1 cellular context compared by ENCODE assay signal in the genomic region with DNA sequence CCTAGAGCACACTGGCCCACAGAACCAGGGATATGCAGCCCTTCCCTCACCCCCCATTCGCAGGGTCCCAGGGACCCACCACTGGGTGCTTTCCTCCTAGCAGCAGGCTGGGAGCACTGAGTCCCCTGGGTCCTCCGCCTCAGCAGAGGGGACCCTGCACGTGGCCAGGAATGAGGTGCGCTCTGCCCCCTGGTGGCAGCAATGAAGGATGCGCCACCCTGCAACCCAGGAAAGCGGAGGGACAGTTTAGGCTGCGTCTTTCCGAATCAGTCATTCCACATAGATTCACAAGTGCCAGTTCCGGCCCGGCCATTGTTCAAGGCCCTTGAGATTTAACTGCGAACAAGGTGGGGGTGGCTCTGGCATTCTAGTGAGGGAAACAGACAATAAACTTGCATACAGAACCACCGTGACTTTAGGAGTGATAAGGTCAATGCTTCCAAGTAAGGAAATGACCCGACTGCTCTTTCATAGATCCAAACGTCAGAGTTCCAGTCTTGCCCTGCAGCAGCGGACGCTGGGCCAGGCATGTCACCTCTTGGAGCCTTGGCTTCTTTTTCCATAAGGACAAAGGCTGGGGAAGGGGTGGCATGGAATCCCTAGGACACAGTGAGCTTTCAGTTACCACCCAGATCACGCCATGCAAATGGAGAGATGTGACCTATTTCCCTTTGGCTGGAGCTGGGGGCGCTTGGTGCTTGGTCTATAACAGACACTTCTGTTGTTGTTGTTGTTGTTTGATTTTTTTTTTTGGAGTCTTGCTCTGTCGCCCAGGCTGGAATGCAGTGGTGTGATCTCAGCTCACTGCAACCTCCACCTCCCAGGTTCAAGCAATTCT.
TF ChIP-seq lines count a peak whose summit lies in the region.

No MANE protein-coding gene starts in this region.

TF ChIP-seq in GM12878, 131 proteins besides CTCF, POLR2A, EP300 and RAD21 (continues in another document):
- TF ChIP-seq, protein P1, sequence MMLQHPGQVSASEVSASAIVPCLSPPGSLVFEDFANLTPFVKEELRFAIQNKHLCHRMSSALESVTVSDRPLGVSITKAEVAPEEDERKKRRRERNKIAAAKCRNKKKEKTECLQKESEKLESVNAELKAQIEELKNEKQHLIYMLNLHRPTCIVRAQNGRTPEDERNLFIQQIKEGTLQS (IDR thresholded peaks at IDR 0.05; ENCODE audit: borderline replicate concordance, extremely low read depth, low read depth, low read length) = peak; percentile 44; the same call in 1 of the 2 replicates
- TF ChIP-seq CHD4 (IDR thresholded peaks at IDR 0.05) (no peak), NRF1 (conservative IDR thresholded peaks at IDR 0.05; ENCODE audit: low read depth, low read length) (no peak), POU2F2 (IDR thresholded peaks at IDR 0.05; ENCODE audit: borderline replicate concordance, low read depth, low read length) (no peak), TCF3 (IDR thresholded peaks at IDR 0.05; ENCODE audit: borderline replicate concordance, insufficient read depth, low read depth, low read length) (no peak), NFXL1 (IDR thresholded peaks at IDR 0.05; ENCODE audit: borderline replicate concordance) (no peak), SREBF1 (IDR thresholded peaks at IDR 0.05; ENCODE audit: low read length) (no peak), ETV6 (conservative IDR thresholded peaks at IDR 0.05 in 1 of 2, IDR thresholded peaks at IDR 0.05 in 1 of 2; ENCODE audit: borderline replicate concordance in 1 of 2, low read depth in 1 of 2) (no peak), RUNX3 (IDR thresholded peaks at IDR 0.05; ENCODE audit: low read length) (no peak), ZSCAN29 (IDR thresholded peaks at IDR 0.05) (no peak), TCF12 (IDR thresholded peaks at IDR 0.05; ENCODE audit: low read depth, low read length) (0 out of 2 replicates have a peak, but pooled peaks have one; percentile 3), ZNF274 (IDR thresholded peaks at IDR 0.05; ENCODE audit: insufficient read depth, insufficient read length) (no peak), IKZF1 (conservative IDR thresholded peaks at IDR 0.05) (peak; percentile 58; the same call in 1 of the 2 replicates), IKZF2 (IDR thresholded peaks at IDR 0.05) (peak in 1 of 2 experiments; percentile 44; a peak in 2 of 4 replicates), SMC3 (IDR thresholded peaks at IDR 0.05; ENCODE audit: borderline replicate concordance, low read length) (peak; percentile 98), SRF (IDR thresholded peaks at IDR 0.05; ENCODE audit: low read depth in 2 of 2, low read length in 2 of 2) (no peak), YY1 (IDR thresholded peaks at IDR 0.05; ENCODE audit: low read depth, low read length) (peak; percentile 82), POLR2AphosphoS5 (IDR thresholded peaks at IDR 0.05; ENCODE audit: low read length) (no peak), LARP7 (IDR thresholded peaks at IDR 0.05) (peak; percentile 79), MXI1 (IDR thresholded peaks at IDR 0.05; ENCODE audit: low read depth, low read length) (peak; percentile 78), ZNF217 (IDR thresholded peaks at IDR 0.05) (no peak), STAT1 (conservative IDR thresholded peaks at IDR 0.05) (no peak), TBL1XR1 (IDR thresholded peaks at IDR 0.05; ENCODE audit: low read depth, low read length) (no peak), CREB1 (IDR thresholded peaks at IDR 0.05; ENCODE audit: low read depth) (no peak), BHLHE40 (IDR thresholded peaks at IDR 0.05; ENCODE audit: borderline replicate concordance in 1 of 2, low read depth in 2 of 2, low read length in 1 of 2) (peak; percentile 88 to 93), SIX5 (IDR thresholded peaks at IDR 0.05; ENCODE audit: low read depth, low read length, severe bottlenecking) (no peak), KLF5 (IDR thresholded peaks at IDR 0.05; ENCODE audit: partially characterized antibody) (no peak), BCL11A (IDR thresholded peaks at IDR 0.05; ENCODE audit: low read depth, low read length) (no peak), RAD51 (IDR thresholded peaks at IDR 0.05) (peak; percentile 53; the same call in 1 of the 2 replicates), RBBP5 (conservative IDR thresholded peaks at IDR 0.05) (no peak), MYB (IDR thresholded peaks at IDR 0.05; ENCODE audit: borderline replicate concordance, low read depth, low read length) (no peak), NBN (IDR thresholded peaks at IDR 0.05) (peak; percentile 74), CBX5 (IDR thresholded peaks at IDR 0.05; ENCODE audit: low read depth) (no peak), BMI1 (IDR thresholded peaks at IDR 0.05; ENCODE audit: borderline replicate concordance) (no peak), IRF4 (IDR thresholded peaks at IDR 0.05; ENCODE audit: low read depth, low read length) (0 out of 2 replicates have a peak, but pooled peaks have one; percentile 26)
- TF ChIP-seq, protein P2, sequence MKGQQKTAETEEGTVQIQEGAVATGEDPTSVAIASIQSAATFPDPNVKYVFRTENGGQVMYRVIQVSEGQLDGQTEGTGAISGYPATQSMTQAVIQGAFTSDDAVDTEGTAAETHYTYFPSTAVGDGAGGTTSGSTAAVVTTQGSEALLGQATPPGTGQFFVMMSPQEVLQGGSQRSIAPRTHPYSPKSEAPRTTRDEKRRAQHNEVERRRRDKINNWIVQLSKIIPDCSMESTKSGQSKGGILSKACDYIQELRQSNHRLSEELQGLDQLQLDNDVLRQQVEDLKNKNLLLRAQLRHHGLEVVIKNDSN (IDR thresholded peaks at IDR 0.05; ENCODE audit: borderline replicate concordance, extremely low read length, insufficient read depth, low read depth, low read length) = peak; percentile 84
- TF ChIP-seq, protein P3, sequence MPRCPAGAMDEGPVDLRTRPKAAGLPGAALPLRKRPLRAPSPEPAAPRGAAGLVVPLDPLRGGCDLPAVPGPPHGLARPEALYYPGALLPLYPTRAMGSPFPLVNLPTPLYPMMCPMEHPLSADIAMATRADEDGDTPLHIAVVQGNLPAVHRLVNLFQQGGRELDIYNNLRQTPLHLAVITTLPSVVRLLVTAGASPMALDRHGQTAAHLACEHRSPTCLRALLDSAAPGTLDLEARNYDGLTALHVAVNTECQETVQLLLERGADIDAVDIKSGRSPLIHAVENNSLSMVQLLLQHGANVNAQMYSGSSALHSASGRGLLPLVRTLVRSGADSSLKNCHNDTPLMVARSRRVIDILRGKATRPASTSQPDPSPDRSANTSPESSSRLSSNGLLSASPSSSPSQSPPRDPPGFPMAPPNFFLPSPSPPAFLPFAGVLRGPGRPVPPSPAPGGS (IDR thresholded peaks at IDR 0.05; ENCODE audit: borderline replicate concordance, insufficient read depth, low read depth, low read length, poor library complexity, severe bottlenecking) = no peak
- TF ChIP-seq, protein P4, sequence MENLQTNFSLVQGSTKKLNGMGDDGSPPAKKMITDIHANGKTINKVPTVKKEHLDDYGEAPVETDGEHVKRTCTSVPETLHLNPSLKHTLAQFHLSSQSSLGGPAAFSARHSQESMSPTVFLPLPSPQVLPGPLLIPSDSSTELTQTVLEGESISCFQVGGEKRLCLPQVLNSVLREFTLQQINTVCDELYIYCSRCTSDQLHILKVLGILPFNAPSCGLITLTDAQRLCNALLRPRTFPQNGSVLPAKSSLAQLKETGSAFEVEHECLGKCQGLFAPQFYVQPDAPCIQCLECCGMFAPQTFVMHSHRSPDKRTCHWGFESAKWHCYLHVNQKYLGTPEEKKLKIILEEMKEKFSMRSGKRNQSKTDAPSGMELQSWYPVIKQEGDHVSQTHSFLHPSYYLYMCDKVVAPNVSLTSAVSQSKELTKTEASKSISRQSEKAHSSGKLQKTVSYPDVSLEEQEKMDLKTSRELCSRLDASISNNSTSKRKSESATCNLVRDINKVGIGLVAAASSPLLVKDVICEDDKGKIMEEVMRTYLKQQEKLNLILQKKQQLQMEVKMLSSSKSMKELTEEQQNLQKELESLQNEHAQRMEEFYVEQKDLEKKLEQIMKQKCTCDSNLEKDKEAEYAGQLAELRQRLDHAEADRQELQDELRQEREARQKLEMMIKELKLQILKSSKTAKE (IDR thresholded peaks at IDR 0.05; ENCODE audit: low read depth, poor library complexity, severe bottlenecking) = no peak
- TF ChIP-seq, protein P5, sequence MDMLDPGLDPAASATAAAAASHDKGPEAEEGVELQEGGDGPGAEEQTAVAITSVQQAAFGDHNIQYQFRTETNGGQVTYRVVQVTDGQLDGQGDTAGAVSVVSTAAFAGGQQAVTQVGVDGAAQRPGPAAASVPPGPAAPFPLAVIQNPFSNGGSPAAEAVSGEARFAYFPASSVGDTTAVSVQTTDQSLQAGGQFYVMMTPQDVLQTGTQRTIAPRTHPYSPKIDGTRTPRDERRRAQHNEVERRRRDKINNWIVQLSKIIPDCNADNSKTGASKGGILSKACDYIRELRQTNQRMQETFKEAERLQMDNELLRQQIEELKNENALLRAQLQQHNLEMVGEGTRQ (IDR thresholded peaks at IDR 0.05; ENCODE audit: borderline replicate concordance, low read depth, low read length) = peak; percentile 55
- TF ChIP-seq, protein P6, sequence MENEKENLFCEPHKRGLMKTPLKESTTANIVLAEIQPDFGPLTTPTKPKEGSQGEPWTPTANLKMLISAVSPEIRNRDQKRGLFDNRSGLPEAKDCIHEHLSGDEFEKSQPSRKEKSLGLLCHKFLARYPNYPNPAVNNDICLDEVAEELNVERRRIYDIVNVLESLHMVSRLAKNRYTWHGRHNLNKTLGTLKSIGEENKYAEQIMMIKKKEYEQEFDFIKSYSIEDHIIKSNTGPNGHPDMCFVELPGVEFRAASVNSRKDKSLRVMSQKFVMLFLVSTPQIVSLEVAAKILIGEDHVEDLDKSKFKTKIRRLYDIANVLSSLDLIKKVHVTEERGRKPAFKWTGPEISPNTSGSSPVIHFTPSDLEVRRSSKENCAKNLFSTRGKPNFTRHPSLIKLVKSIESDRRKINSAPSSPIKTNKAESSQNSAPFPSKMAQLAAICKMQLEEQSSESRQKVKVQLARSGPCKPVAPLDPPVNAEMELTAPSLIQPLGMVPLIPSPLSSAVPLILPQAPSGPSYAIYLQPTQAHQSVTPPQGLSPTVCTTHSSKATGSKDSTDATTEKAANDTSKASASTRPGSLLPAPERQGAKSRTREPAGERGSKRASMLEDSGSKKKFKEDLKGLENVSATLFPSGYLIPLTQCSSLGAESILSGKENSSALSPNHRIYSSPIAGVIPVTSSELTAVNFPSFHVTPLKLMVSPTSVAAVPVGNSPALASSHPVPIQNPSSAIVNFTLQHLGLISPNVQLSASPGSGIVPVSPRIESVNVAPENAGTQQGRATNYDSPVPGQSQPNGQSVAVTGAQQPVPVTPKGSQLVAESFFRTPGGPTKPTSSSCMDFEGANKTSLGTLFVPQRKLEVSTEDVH (IDR thresholded peaks at IDR 0.05; ENCODE audit: low read depth, partially characterized antibody) = no peak
- TF ChIP-seq, protein P7, sequence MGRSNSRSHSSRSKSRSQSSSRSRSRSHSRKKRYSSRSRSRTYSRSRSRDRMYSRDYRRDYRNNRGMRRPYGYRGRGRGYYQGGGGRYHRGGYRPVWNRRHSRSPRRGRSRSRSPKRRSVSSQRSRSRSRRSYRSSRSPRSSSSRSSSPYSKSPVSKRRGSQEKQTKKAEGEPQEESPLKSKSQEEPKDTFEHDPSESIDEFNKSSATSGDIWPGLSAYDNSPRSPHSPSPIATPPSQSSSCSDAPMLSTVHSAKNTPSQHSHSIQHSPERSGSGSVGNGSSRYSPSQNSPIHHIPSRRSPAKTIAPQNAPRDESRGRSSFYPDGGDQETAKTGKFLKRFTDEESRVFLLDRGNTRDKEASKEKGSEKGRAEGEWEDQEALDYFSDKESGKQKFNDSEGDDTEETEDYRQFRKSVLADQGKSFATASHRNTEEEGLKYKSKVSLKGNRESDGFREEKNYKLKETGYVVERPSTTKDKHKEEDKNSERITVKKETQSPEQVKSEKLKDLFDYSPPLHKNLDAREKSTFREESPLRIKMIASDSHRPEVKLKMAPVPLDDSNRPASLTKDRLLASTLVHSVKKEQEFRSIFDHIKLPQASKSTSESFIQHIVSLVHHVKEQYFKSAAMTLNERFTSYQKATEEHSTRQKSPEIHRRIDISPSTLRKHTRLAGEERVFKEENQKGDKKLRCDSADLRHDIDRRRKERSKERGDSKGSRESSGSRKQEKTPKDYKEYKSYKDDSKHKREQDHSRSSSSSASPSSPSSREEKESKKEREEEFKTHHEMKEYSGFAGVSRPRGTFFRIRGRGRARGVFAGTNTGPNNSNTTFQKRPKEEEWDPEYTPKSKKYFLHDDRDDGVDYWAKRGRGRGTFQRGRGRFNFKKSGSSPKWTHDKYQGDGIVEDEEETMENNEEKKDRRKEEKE (IDR thresholded peaks at IDR 0.05) = no peak
- TF ChIP-seq, protein P8, sequence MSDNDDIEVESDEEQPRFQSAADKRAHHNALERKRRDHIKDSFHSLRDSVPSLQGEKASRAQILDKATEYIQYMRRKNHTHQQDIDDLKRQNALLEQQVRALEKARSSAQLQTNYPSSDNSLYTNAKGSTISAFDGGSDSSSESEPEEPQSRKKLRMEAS (IDR thresholded peaks at IDR 0.05; ENCODE audit: low read depth, low read length) = peak; percentile 91; the same call in 1 of the 2 replicates
- TF ChIP-seq, protein P9, sequence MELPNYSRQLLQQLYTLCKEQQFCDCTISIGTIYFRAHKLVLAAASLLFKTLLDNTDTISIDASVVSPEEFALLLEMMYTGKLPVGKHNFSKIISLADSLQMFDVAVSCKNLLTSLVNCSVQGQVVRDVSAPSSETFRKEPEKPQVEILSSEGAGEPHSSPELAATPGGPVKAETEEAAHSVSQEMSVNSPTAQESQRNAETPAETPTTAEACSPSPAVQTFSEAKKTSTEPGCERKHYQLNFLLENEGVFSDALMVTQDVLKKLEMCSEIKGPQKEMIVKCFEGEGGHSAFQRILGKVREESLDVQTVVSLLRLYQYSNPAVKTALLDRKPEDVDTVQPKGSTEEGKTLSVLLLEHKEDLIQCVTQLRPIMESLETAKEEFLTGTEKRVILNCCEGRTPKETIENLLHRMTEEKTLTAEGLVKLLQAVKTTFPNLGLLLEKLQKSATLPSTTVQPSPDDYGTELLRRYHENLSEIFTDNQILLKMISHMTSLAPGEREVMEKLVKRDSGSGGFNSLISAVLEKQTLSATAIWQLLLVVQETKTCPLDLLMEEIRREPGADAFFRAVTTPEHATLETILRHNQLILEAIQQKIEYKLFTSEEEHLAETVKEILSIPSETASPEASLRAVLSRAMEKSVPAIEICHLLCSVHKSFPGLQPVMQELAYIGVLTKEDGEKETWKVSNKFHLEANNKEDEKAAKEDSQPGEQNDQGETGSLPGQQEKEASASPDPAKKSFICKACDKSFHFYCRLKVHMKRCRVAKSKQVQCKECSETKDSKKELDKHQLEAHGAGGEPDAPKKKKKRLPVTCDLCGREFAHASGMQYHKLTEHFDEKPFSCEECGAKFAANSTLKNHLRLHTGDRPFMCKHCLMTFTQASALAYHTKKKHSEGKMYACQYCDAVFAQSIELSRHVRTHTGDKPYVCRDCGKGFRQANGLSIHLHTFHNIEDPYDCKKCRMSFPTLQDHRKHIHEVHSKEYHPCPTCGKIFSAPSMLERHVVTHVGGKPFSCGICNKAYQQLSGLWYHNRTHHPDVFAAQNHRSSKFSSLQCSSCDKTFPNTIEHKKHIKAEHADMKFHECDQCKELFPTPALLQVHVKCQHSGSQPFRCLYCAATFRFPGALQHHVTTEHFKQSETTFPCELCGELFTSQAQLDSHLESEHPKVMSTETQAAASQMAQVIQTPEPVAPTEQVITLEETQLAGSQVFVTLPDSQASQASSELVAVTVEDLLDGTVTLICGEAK (IDR thresholded peaks at IDR 0.05; ENCODE audit: borderline replicate concordance) = no peak
- TF ChIP-seq, protein P10, sequence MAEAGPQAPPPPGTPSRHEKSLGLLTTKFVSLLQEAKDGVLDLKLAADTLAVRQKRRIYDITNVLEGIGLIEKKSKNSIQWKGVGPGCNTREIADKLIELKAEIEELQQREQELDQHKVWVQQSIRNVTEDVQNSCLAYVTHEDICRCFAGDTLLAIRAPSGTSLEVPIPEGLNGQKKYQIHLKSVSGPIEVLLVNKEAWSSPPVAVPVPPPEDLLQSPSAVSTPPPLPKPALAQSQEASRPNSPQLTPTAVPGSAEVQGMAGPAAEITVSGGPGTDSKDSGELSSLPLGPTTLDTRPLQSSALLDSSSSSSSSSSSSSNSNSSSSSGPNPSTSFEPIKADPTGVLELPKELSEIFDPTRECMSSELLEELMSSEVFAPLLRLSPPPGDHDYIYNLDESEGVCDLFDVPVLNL (IDR thresholded peaks at IDR 0.05; ENCODE audit: low read depth, low read length) = no peak
